Comparison of ENCODE assay signal across 9 cellular contexts in genomic region chr10:55628260-55628701, GRCh38.
DNase-seq lines count a peak whose midpoint lies in the region; ATAC-seq and TF ChIP-seq lines count a peak whose summit lies in the region.
"Had no signal": no experiment of that assay in that cellular context is flagged by ENCODE, and none has a peak within 500 bp of the region (broad histone marks: within the 10 kb centered on the region; RNA-seq: fewer than 3 reads in every experiment).

No MANE protein-coding gene starts in this region.

- no peaks in the 10 kb centered on the region for H3K9me3 Mint-ChIP-seq in brain

- H3K4me3 ChIP-seq in smooth muscle cell, result peak overlapping the region; percentile 49

- H3K4me1 Mint-ChIP-seq in brain, result peaks cover 19% of the 10 kb centered on the region

- no peaks in the 10 kb centered on the region for H4K20me1 ChIP-seq in smooth muscle cell (ENCODE audit: low read depth)

- H3K27ac Mint-ChIP-seq in brain, result peak overlapping the region in 2 of 5 experiments; percentile 46 to 86

- ATAC-seq in GM21737 (IDR thresholded peaks at IDR 0.05; ENCODE audit: unreplicated experiment), result no peak
- ATAC-seq: esophagus mucosa had no signal

- peak overlapping the region; percentile 89 for H3K4me2 ChIP-seq in smooth muscle cell

- no peak overlapping the region for H3K9ac ChIP-seq in smooth muscle cell (ENCODE audit: low read depth)

- peak overlapping the region; percentile 62 for H2AFZ ChIP-seq in smooth muscle cell (ENCODE audit: low read depth)

- H3K4me3 Mint-ChIP-seq in brain, result no peak overlapping the region

- WGBS in smooth muscle cell (ENCODE audit: low lambda C conversion rate), result under 1% methylated on average over 30 of the region's 30 CpGs

- peaks cover 42% of the 10 kb centered on the region for H3K27me3 Mint-ChIP-seq in brain

- H3K27ac ChIP-seq in smooth muscle cell (ENCODE audit: low read depth), result no peak overlapping the region

- H3K36me3 ChIP-seq in smooth muscle cell (ENCODE audit: low read depth), result no peaks in the 10 kb centered on the region

- peaks cover 8% of the 10 kb centered on the region for H3K4me1 ChIP-seq in smooth muscle cell (ENCODE audit: low read depth)

- H3F3A ChIP-seq in smooth muscle cell (ENCODE audit: low read depth), result no peaks in the 10 kb centered on the region

- peaks cover 26% of the 10 kb centered on the region for H3K27me3 ChIP-seq in smooth muscle cell (ENCODE audit: low read depth)

- H3K79me2 ChIP-seq in smooth muscle cell (ENCODE audit: low read depth), result no peaks in the 10 kb centered on the region

- H3K36me3 Mint-ChIP-seq in brain, result no peaks in the 10 kb centered on the region

- DNase-seq in NCI-H1105 treated with DMSO at 0.1 percent for 48 hours (lab: John Stamatoyannopoulos, UW) (peak; percentile 54), kidney tubule cell (ENCODE audit: low spot score) (peak; percentile 1), smooth muscle cell (lab: John Stamatoyannopoulos, UW; ENCODE audit: unreplicated experiment) (no peak), NCI-H128 (lab: John Stamatoyannopoulos, UW; ENCODE audit: unreplicated experiment) (no peak)
- DNase-seq in activated naive CD4-positive, alpha-beta T cell treated with anti-CD3 and anti-CD28 coated beads, Interleukin-2, amount 50 U/mL, for 16 hours, result no peak
- DNase-seq: activated naive CD4-positive, alpha-beta T cell had no signal

- H3K9me3 ChIP-seq in smooth muscle cell (replicated peaks; ENCODE audit: low read depth), result no peaks in the 10 kb centered on the region

- TF ChIP-seq CTCF in brain (conservative IDR thresholded peaks at IDR 0.05) (peak; percentile 21 to 62), smooth muscle cell (IDR thresholded peaks at IDR 0.05; ENCODE audit: borderline replicate concordance, insufficient read depth, poor library complexity, severe bottlenecking) (no peak)

Comparison
In these comparisons a context has a peak if more than half of its experiments do, and no peak if none do; other contexts are left out.
1. DNase-seq: peak in NCI-H1105 treated with DMSO at 0.1 percent for 48 hours (single experiment) and kidney tubule cell (single experiment); none in smooth muscle cell (single experiment), NCI-H128 (single experiment) and activated naive CD4-positive, alpha-beta T cell treated with anti-CD3 and anti-CD28 coated beads, Interleukin-2, amount 50 U/mL, for 16 hours (single experiment).